In genomic region chr2:101309211-101309700, GRCh38 we compare ENCODE assay signal across 1 cellular context.
TF ChIP-seq lines count a peak whose summit lies in the region.

No MANE protein-coding gene starts in this region.

TF ChIP-seq in K562, 482 proteins besides CTCF, POLR2A, EP300 and RAD21 (continued from another document):
- TF ChIP-seq NKRF (IDR thresholded peaks at IDR 0.05; ENCODE audit: borderline replicate concordance) (0 out of 2 replicates have a peak, but pooled peaks have one; percentile 2), FOXM1 (IDR thresholded peaks at IDR 0.05; ENCODE audit: low read depth) (0 out of 2 replicates have a peak, but pooled peaks have one; percentile 5), FOXM1 (CRISPR knock-in tag; IDR thresholded peaks at IDR 0.05; ENCODE audit: low read depth) (no peak), HMGN3 (IDR thresholded peaks at IDR 0.05; ENCODE audit: borderline replicate concordance, extremely low read depth, insufficient read length, low read depth, low read length) (no peak), ZNF445 (CRISPR knock-in tag; IDR thresholded peaks at IDR 0.05; ENCODE audit: low read depth) (no peak), TRIM28 (IDR thresholded peaks at IDR 0.05) (0 out of 2 replicates have a peak, but pooled peaks have one; percentile 5), TBL1XR1 (IDR thresholded peaks at IDR 0.05; ENCODE audit: low read length in 2 of 2) (no peak)
- TF ChIP-seq, protein P1, sequence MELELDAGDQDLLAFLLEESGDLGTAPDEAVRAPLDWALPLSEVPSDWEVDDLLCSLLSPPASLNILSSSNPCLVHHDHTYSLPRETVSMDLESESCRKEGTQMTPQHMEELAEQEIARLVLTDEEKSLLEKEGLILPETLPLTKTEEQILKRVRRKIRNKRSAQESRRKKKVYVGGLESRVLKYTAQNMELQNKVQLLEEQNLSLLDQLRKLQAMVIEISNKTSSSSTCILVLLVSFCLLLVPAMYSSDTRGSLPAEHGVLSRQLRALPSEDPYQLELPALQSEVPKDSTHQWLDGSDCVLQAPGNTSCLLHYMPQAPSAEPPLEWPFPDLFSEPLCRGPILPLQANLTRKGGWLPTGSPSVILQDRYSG (tag; conservative IDR thresholded peaks at IDR 0.05; ENCODE audit: low read depth) = 0 out of 2 replicates have a peak, but pooled peaks have one; percentile 15
TF ChIP-seq in K562: peak in this region for 7.
